ENCODE assay signal across 8 cellular contexts in genomic region chr2:196249860-196250259, GRCh38.
DNase-seq lines count a peak whose midpoint lies in the region; ATAC-seq and TF ChIP-seq lines count a peak whose summit lies in the region.

No MANE protein-coding gene starts in this region.

- POLR2A ChIA-PET in CD8-positive, alpha-beta T cell (lab: Charles Lee): interaction anchor here (1.2 kb wide), 1 partner anchor 30 kb away, joined by 3 read pairs; no protein-coding TSS in a partner anchor
- POLR2A ChIA-PET in activated CD8-positive, alpha-beta T cell treated with anti-CD3 and anti-CD28 coated beads for 36 hours (lab: Charles Lee): interaction anchor here (1.0 to 13.2 kb wide), 3 partner anchors 7 to 75 kb away, joined by 3 to 158 read pairs (median 6); no protein-coding TSS in a partner anchor

- DNase-seq in CD8-positive, alpha-beta T cell: no peak
- no peak for DNase-seq in activated CD8-positive, alpha-beta T cell treated with anti-CD3 and anti-CD28 coated beads for 36 hours
- no peak for DNase-seq in stimulated activated naive B cell treated with anti-CD40 and anti-IgM and Interleukin-4, amounts not matched to agents 10 μg/mL and 1 μg/mL and 100 μg/mL, for 72 hours
- DNase-seq in head of caudate nucleus (no peak), Right ventricle myocardium inferior (ENCODE audit: missing footprints) (no peak)
- no peak for DNase-seq in activated CD8-positive, alpha-beta memory T cell treated with anti-CD3 and anti-CD28 coated beads for 24 hours

- H3K27ac Mint-ChIP-seq in CD8-positive, alpha-beta T cell: no peak overlapping the region
- peak overlapping the region; percentile 82 for H3K27ac Mint-ChIP-seq in activated CD8-positive, alpha-beta T cell treated with anti-CD3 and anti-CD28 coated beads for 36 hours
- H3K27ac Mint-ChIP-seq in stimulated activated naive B cell treated with anti-CD40 and anti-IgM and Interleukin-4, amounts not matched to agents 10 μg/mL and 1 μg/mL and 100 μg/mL, for 72 hours: peak overlapping the region; percentile 85

- H3K36me3 ChIP-seq in CD8-positive, alpha-beta T cell (ENCODE audit: insufficient read depth, low read length): no peaks in the 10 kb centered on the region

- no peaks in the 10 kb centered on the region for H3K9me3 Mint-ChIP-seq in CD8-positive, alpha-beta T cell
- H3K9me3 Mint-ChIP-seq in activated CD8-positive, alpha-beta T cell treated with anti-CD3 and anti-CD28 coated beads for 36 hours: peaks cover 11% of the 10 kb centered on the region
- peaks cover 0 to 8% of the 10 kb centered on the region in 2 donors for H3K9me3 Mint-ChIP-seq in stimulated activated naive B cell treated with anti-CD40 and anti-IgM and Interleukin-4, amounts not matched to agents 10 μg/mL and 1 μg/mL and 100 μg/mL, for 72 hours

- peaks cover 53% of the 10 kb centered on the region for H3K4me1 ChIP-seq in CD8-positive, alpha-beta T cell (ENCODE audit: insufficient read depth, low read length)

- no peaks in the 10 kb centered on the region for H3K27me3 Mint-ChIP-seq in CD8-positive, alpha-beta T cell (ENCODE audit: low read depth)
- H3K27me3 Mint-ChIP-seq in activated CD8-positive, alpha-beta T cell treated with anti-CD3 and anti-CD28 coated beads for 36 hours: no peaks in the 10 kb centered on the region
- H3K27me3 Mint-ChIP-seq in stimulated activated naive B cell treated with anti-CD40 and anti-IgM and Interleukin-4, amounts not matched to agents 10 μg/mL and 1 μg/mL and 100 μg/mL, for 72 hours: no peaks in the 10 kb centered on the region

- peaks cover 80% of the 10 kb centered on the region for H3K4me1 Mint-ChIP-seq in CD8-positive, alpha-beta T cell (ENCODE audit: low read depth)
- H3K4me1 Mint-ChIP-seq in activated CD8-positive, alpha-beta T cell treated with anti-CD3 and anti-CD28 coated beads for 36 hours (ENCODE audit: low read depth): peaks cover 83% of the 10 kb centered on the region
- H3K4me1 Mint-ChIP-seq in stimulated activated naive B cell treated with anti-CD40 and anti-IgM and Interleukin-4, amounts not matched to agents 10 μg/mL and 1 μg/mL and 100 μg/mL, for 72 hours: peaks cover 56 to 88% of the 10 kb centered on the region in 2 donors

- no peak overlapping the region for H3K27ac ChIP-seq in CD8-positive, alpha-beta T cell (ENCODE audit: low read depth, low read length)

- CTCF ChIA-PET in CD8-positive, alpha-beta T cell (lab: Charles Lee): interaction anchor here (0.9 to 1.9 kb wide), 3 partner anchors 22 to 27 kb away, joined by 3 to 4 read pairs (median 3); no protein-coding TSS in a partner anchor
- CTCF ChIA-PET in activated CD8-positive, alpha-beta T cell treated with anti-CD3 and anti-CD28 coated beads for 36 hours (lab: Charles Lee): interaction anchor here (1.1 to 3.3 kb wide), 2 partner anchors 10 to 18 kb away, joined by 3 to 23 read pairs; no protein-coding TSS in a partner anchor

- H3K36me3 Mint-ChIP-seq in CD8-positive, alpha-beta T cell: no peaks in the 10 kb centered on the region
- peaks cover 17% of the 10 kb centered on the region for H3K36me3 Mint-ChIP-seq in activated CD8-positive, alpha-beta T cell treated with anti-CD3 and anti-CD28 coated beads for 36 hours (ENCODE audit: low read depth)
- peaks cover 4 to 5% of the 10 kb centered on the region in 2 donors for H3K36me3 Mint-ChIP-seq in stimulated activated naive B cell treated with anti-CD40 and anti-IgM and Interleukin-4, amounts not matched to agents 10 μg/mL and 1 μg/mL and 100 μg/mL, for 72 hours

- H3K9me3 ChIP-seq in CD8-positive, alpha-beta T cell (ENCODE audit: low read length): no peaks in the 10 kb centered on the region

- TF ChIP-seq CTCF in CD8-positive, alpha-beta T cell (IDR thresholded peaks at IDR 0.05): no peak
- TF ChIP-seq CTCF in activated CD8-positive, alpha-beta T cell treated with anti-CD3 and anti-CD28 coated beads for 36 hours (IDR thresholded peaks at IDR 0.05): no peak

- no peaks in the 10 kb centered on the region for H3K27me3 ChIP-seq in CD8-positive, alpha-beta T cell (ENCODE audit: insufficient read depth, low read length)

- intact Hi-C loops in CD8-positive, alpha-beta T cell (cut with DNase I, micrococcal nuclease): no loop called here
- intact Hi-C loops in activated CD8-positive, alpha-beta T cell treated with anti-CD3 and anti-CD28 coated beads for 36 hours (cut with micrococcal nuclease): no loop called here
- intact Hi-C loops in head of caudate nucleus (cut with DNase I) (no loop called here), Right ventricle myocardium inferior (cut with DNase I) (no loop called here)

- no peak overlapping the region for H3K4me3 ChIP-seq in CD8-positive, alpha-beta T cell (ENCODE audit: low read depth, low read length)

- ATAC-seq in CD8-positive, alpha-beta T cell: peak; percentile 62
- ATAC-seq in GM19467 (IDR thresholded peaks at IDR 0.05; ENCODE audit: unreplicated experiment): peak; percentile 76
- peak; percentile 84 for ATAC-seq in HG03460 (IDR thresholded peaks at IDR 0.05; ENCODE audit: unreplicated experiment)
- ATAC-seq in activated CD8-positive, alpha-beta T cell treated with anti-CD3 and anti-CD28 coated beads for 36 hours: peak; percentile 41
- peak; percentile 93 for ATAC-seq in stimulated activated naive B cell treated with anti-CD40 and anti-IgM and Interleukin-4, amounts not matched to agents 10 μg/mL and 1 μg/mL and 100 μg/mL, for 72 hours (replicated peaks)
- no peak for ATAC-seq in Right ventricle myocardium inferior

- no peak overlapping the region for H3K4me3 Mint-ChIP-seq in CD8-positive, alpha-beta T cell
- peak overlapping the region; percentile 5 for H3K4me3 Mint-ChIP-seq in activated CD8-positive, alpha-beta T cell treated with anti-CD3 and anti-CD28 coated beads for 36 hours
- H3K4me3 Mint-ChIP-seq in stimulated activated naive B cell treated with anti-CD40 and anti-IgM and Interleukin-4, amounts not matched to agents 10 μg/mL and 1 μg/mL and 100 μg/mL, for 72 hours: peak overlapping the region; percentile 33 to 62
